ENCODE assay signal across 1 cellular context in the genomic region with DNA sequence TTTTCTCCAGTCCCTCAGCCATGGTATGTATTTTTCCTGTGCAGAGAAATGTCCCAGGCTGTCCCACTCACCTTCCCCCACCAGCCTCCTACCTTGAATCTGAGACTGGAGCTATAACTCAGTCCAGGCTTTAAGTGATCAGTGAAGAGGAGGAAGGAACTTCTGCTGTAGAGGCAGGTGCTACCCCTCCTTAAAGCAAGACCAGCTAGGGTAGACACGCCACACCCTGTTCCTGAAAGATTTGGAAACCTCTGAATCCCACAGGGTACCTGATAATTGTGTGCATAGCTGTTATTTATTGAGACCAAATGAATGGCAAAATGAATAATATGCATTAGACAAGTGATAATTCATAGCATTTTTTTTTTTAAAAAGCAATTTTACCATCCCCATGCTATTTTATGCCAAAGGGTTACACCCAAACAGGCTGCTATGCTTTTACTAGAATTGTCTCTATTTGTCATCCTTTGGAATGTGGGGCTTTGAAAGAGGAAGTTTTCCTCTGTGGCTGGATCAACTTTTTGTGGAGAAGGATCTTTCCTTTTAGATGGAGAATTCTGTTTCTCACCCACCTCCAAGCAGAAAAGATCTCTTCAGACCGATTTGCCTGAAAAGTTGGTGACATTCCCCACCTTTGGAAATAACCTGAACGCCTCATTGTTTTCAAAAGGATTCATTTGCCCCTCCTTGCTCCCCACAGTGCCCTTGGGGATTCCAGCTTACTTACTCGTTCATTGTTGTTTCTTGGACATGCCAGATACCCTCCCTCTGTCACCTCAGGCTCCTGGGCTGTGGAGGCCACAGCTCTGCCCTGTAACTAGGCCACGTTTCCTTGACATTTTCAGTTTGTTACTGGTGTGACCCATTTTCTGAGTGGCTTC.
TF ChIP-seq lines count a peak whose summit lies in the region.

No MANE protein-coding gene starts in this region.

TF ChIP-seq in H1, 55 proteins besides CTCF, POLR2A, EP300 and RAD21 (continued from another document):
- TF ChIP-seq, protein P1, sequence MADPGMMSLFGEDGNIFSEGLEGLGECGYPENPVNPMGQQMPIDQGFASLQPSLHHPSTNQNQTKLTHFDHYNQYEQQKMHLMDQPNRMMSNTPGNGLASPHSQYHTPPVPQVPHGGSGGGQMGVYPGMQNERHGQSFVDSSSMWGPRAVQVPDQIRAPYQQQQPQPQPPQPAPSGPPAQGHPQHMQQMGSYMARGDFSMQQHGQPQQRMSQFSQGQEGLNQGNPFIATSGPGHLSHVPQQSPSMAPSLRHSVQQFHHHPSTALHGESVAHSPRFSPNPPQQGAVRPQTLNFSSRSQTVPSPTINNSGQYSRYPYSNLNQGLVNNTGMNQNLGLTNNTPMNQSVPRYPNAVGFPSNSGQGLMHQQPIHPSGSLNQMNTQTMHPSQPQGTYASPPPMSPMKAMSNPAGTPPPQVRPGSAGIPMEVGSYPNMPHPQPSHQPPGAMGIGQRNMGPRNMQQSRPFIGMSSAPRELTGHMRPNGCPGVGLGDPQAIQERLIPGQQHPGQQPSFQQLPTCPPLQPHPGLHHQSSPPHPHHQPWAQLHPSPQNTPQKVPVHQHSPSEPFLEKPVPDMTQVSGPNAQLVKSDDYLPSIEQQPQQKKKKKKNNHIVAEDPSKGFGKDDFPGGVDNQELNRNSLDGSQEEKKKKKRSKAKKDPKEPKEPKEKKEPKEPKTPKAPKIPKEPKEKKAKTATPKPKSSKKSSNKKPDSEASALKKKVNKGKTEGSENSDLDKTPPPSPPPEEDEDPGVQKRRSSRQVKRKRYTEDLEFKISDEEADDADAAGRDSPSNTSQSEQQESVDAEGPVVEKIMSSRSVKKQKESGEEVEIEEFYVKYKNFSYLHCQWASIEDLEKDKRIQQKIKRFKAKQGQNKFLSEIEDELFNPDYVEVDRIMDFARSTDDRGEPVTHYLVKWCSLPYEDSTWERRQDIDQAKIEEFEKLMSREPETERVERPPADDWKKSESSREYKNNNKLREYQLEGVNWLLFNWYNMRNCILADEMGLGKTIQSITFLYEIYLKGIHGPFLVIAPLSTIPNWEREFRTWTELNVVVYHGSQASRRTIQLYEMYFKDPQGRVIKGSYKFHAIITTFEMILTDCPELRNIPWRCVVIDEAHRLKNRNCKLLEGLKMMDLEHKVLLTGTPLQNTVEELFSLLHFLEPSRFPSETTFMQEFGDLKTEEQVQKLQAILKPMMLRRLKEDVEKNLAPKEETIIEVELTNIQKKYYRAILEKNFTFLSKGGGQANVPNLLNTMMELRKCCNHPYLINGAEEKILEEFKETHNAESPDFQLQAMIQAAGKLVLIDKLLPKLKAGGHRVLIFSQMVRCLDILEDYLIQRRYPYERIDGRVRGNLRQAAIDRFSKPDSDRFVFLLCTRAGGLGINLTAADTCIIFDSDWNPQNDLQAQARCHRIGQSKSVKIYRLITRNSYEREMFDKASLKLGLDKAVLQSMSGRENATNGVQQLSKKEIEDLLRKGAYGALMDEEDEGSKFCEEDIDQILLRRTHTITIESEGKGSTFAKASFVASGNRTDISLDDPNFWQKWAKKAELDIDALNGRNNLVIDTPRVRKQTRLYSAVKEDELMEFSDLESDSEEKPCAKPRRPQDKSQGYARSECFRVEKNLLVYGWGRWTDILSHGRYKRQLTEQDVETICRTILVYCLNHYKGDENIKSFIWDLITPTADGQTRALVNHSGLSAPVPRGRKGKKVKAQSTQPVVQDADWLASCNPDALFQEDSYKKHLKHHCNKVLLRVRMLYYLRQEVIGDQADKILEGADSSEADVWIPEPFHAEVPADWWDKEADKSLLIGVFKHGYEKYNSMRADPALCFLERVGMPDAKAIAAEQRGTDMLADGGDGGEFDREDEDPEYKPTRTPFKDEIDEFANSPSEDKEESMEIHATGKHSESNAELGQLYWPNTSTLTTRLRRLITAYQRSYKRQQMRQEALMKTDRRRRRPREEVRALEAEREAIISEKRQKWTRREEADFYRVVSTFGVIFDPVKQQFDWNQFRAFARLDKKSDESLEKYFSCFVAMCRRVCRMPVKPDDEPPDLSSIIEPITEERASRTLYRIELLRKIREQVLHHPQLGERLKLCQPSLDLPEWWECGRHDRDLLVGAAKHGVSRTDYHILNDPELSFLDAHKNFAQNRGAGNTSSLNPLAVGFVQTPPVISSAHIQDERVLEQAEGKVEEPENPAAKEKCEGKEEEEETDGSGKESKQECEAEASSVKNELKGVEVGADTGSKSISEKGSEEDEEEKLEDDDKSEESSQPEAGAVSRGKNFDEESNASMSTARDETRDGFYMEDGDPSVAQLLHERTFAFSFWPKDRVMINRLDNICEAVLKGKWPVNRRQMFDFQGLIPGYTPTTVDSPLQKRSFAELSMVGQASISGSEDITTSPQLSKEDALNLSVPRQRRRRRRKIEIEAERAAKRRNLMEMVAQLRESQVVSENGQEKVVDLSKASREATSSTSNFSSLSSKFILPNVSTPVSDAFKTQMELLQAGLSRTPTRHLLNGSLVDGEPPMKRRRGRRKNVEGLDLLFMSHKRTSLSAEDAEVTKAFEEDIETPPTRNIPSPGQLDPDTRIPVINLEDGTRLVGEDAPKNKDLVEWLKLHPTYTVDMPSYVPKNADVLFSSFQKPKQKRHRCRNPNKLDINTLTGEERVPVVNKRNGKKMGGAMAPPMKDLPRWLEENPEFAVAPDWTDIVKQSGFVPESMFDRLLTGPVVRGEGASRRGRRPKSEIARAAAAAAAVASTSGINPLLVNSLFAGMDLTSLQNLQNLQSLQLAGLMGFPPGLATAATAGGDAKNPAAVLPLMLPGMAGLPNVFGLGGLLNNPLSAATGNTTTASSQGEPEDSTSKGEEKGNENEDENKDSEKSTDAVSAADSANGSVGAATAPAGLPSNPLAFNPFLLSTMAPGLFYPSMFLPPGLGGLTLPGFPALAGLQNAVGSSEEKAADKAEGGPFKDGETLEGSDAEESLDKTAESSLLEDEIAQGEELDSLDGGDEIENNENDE (IDR thresholded peaks at IDR 0.05; ENCODE audit: insufficient replicate concordance, low read length) = no peak
- TF ChIP-seq POU5F1 (IDR thresholded peaks at IDR 0.05; ENCODE audit: low read depth, low read length) (no peak), SIN3A (conservative IDR thresholded peaks at IDR 0.05 in 1 of 2, IDR thresholded peaks at IDR 0.05 in 1 of 2; ENCODE audit: low read depth in 1 of 2, low read length in 2 of 2) (no peak), POLR2AphosphoS5 (IDR thresholded peaks at IDR 0.05; ENCODE audit: low read depth, low read length) (no peak), JUND (IDR thresholded peaks at IDR 0.05; ENCODE audit: low read length) (no peak), BRCA1 (IDR thresholded peaks at IDR 0.05; ENCODE audit: low read depth, low read length) (no peak), TEAD4 (IDR thresholded peaks at IDR 0.05; ENCODE audit: low read depth, low read length) (no peak), CREB1 (IDR thresholded peaks at IDR 0.05) (no peak), SIX5 (IDR thresholded peaks at IDR 0.05; ENCODE audit: low read depth, low read length) (no peak), CTBP2 (IDR thresholded peaks at IDR 0.05; ENCODE audit: borderline replicate concordance, insufficient read depth, insufficient read length, low read length) (no peak), HDAC2 (IDR thresholded peaks at IDR 0.05; ENCODE audit: borderline replicate concordance in 1 of 2, low read depth in 2 of 2, low read length in 2 of 2) (no peak), RBBP5 (IDR thresholded peaks at IDR 0.05; ENCODE audit: borderline replicate concordance, low read depth, low read length) (no peak)
